In genomic region chr4:8046925-8047541, GRCh38 we compare ENCODE assay signal across 12 cellular contexts.
DNase-seq lines count a peak whose midpoint lies in the region; ATAC-seq lines count a peak whose summit lies in the region.
"Had no signal": no experiment of that assay in that cellular context is flagged by ENCODE, and none has a peak within 500 bp of the region (broad histone marks: within the 10 kb centered on the region; RNA-seq: fewer than 3 reads in every experiment).

No MANE protein-coding gene starts in this region.

- H3K36me3 Mint-ChIP-seq in effector memory CD8-positive, alpha-beta T cell (ENCODE audit: insufficient read depth): peaks cover 6% of the 10 kb centered on the region

- H3K4me3 Mint-ChIP-seq in effector memory CD8-positive, alpha-beta T cell: peak overlapping the region; percentile 43 to 58

- ATAC-seq in effector memory CD8-positive, alpha-beta T cell (replicated peaks): peak; percentile 99
- ATAC-seq in HG03196 (IDR thresholded peaks at IDR 0.05; ENCODE audit: unreplicated experiment) (no peak), GM18909 (IDR thresholded peaks at IDR 0.05; ENCODE audit: poor library complexity, unreplicated experiment) (no peak)

- H3K9me3 Mint-ChIP-seq in effector memory CD8-positive, alpha-beta T cell: no peaks in the 10 kb centered on the region

- peaks cover 0 to 27% of the 10 kb centered on the region in 2 donors for H3K27me3 Mint-ChIP-seq in effector memory CD8-positive, alpha-beta T cell

- H3K27ac Mint-ChIP-seq in effector memory CD8-positive, alpha-beta T cell: peak overlapping the region; percentile 57 to 67

- DNase-seq in NCI-H1417 (lab: John Stamatoyannopoulos, UW) (peak in 2 of 3 experiments; percentile 34 to 44), NCI-H1417 treated with DMSO at 0.1 percent for 48 hours (lab: John Stamatoyannopoulos, UW) (no peak), GM19238 (ENCODE audit: insufficient read length, low spot score) (no peak)
- DNase-seq in stimulated activated naive CD4-positive, alpha-beta T cell treated with Interleukin-2 at 50 U/mL for 16 hours (lab: John Stamatoyannopoulos, UW): peak; percentile 16
- no peak for DNase-seq in stimulated activated naive CD4-positive, alpha-beta T cell (lab: John Stamatoyannopoulos, UW)
- DNase-seq in effector memory CD8-positive, alpha-beta T cell: peak; percentile 48 to 68 (median 53)
- DNase-seq: 8988T, NCI-H226, OCI-M1, SK-N-SH had no signal

- H3K4me1 Mint-ChIP-seq in effector memory CD8-positive, alpha-beta T cell (ENCODE audit: low read depth in 2 of 2): peaks cover 13 to 19% of the 10 kb centered on the region in 2 donors

Comparison
In these comparisons a context has a peak if more than half of its experiments do, and no peak if none do; other contexts are left out.
1. DNase-seq: peak in NCI-H1417 (2 of 3), stimulated activated naive CD4-positive, alpha-beta T cell treated with Interleukin-2 at 50 U/mL for 16 hours (single experiment) and effector memory CD8-positive, alpha-beta T cell (3 of 3); none in NCI-H1417 treated with DMSO at 0.1 percent for 48 hours (single experiment), stimulated activated naive CD4-positive, alpha-beta T cell (0 of 6) and GM19238 (single experiment).